1 cellular context compared by ENCODE assay signal in the genomic region with DNA sequence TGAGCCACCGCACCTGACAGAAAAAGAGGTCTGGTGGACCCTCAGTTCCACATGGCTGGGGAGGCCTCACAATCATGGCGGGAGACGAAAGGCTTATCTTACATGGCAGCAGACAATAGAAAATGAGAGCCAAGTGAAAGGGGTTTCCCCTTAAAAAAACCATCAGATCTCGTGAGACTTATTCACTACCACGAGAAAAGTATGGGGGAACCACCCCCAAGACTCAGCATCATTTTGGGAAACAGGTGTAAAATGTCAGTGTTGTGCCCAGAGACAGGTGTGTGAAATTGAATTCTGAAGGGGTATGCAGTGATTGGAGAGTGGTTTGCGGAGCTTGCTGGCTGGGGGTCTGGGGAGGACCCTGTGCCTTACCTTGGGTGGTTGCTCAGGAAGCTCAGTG.
TF ChIP-seq lines count a peak whose summit lies in the region.

No MANE protein-coding gene starts in this region.

TF ChIP-seq in HEK293T, 16 proteins besides CTCF, POLR2A, EP300 and RAD21:
- TF ChIP-seq L3MBTL2 (conservative IDR thresholded peaks at IDR 0.05) (no peak), NFRKB (IDR thresholded peaks at IDR 0.05) (no peak), FOXM1 (IDR thresholded peaks at IDR 0.05; ENCODE audit: borderline replicate concordance) (no peak), ELF4 (IDR thresholded peaks at IDR 0.05) (no peak), CTBP1 (IDR thresholded peaks at IDR 0.05; ENCODE audit: borderline replicate concordance) (no peak), FOXA1 (IDR thresholded peaks at IDR 0.05) (no peak), ZNF384 (IDR thresholded peaks at IDR 0.05) (no peak), LEF1 (IDR thresholded peaks at IDR 0.05; ENCODE audit: borderline replicate concordance) (no peak), FOXK2 (IDR thresholded peaks at IDR 0.05) (no peak), SUZ12 (IDR thresholded peaks at IDR 0.05) (no peak), ARNT (IDR thresholded peaks at IDR 0.05) (no peak), HDGF (IDR thresholded peaks at IDR 0.05; ENCODE audit: borderline replicate concordance) (no peak), BHLHE40 (IDR thresholded peaks at IDR 0.05; ENCODE audit: borderline replicate concordance) (no peak)
